Comparison of ENCODE assay signal across 8 cellular contexts in genomic region chr22:19713650-19714319, GRCh38. TPM values are rescaled to one million over a fixed set of nuclear protein-coding genes. Genes with fewer than 3 reads are reported as not detected.
DNase-seq lines count a peak whose midpoint lies in the region; ATAC-seq and TF ChIP-seq lines count a peak whose summit lies in the region.

No MANE protein-coding gene starts in this region.

- no peaks in the 10 kb centered on the region for H3K36me3 ChIP-seq in H7 (replicated peaks; ENCODE audit: control insufficient read depth, insufficient read depth, low read length)
- H3K36me3 ChIP-seq in gastrocnemius medialis, result no peaks in the 10 kb centered on the region

- no peak for TF ChIP-seq POLR2A in gastrocnemius medialis (IDR thresholded peaks at IDR 0.05)
- TF ChIP-seq POLR2A in GM18505 (IDR thresholded peaks at IDR 0.05; ENCODE audit: borderline replicate concordance, extremely low read depth, insufficient read depth, insufficient read length), result no peak

- no peak for TF ChIP-seq CTCF in gastrocnemius medialis (IDR thresholded peaks at IDR 0.05 in 4 of 5, conservative IDR thresholded peaks at IDR 0.05 in 1 of 5)

- POLR2A ChIA-PET in activated CD8-positive, alpha-beta T cell treated with anti-CD3 and anti-CD28 coated beads, Interleukin-2, amount 10 ng/mL, durations not matched to agents 7 days and 5 days (lab: Charles Lee), result no interaction called here

- in situ Hi-C loops in gastrocnemius medialis (cut with MboI; ENCODE audit: low sequenced_read_pairs in 4 of 4), result loop anchor here in 1 of 4 donors (5.0 kb wide), 1 partner anchor 36 kb away; no protein-coding TSS in a partner anchor

- no peak overlapping the region for H3K27ac ChIP-seq in gastrocnemius medialis

- H3K27me3 ChIP-seq in H7 (ENCODE audit: control insufficient read depth, insufficient read depth, low read length) (peaks cover 26% of the 10 kb centered on the region), gastrocnemius medialis (peaks cover 0 to 6% (median 4%) of the 10 kb centered on the region in 3 donors)

- peaks cover 22% of the 10 kb centered on the region for H3K27me3 Mint-ChIP-seq in activated CD8-positive, alpha-beta T cell treated with anti-CD3 and anti-CD28 coated beads, Interleukin-2, amount 10 ng/mL, durations not matched to agents 7 days and 5 days (ENCODE audit: low read depth)

- CTCF ChIA-PET in activated CD8-positive, alpha-beta T cell treated with anti-CD3 and anti-CD28 coated beads, Interleukin-2, amount 10 ng/mL, durations not matched to agents 7 days and 5 days (lab: Charles Lee), result no interaction called here

- peaks cover 3% of the 10 kb centered on the region for H3K4me1 Mint-ChIP-seq in activated CD8-positive, alpha-beta T cell treated with anti-CD3 and anti-CD28 coated beads, Interleukin-2, amount 10 ng/mL, durations not matched to agents 7 days and 5 days (ENCODE audit: low read depth)

- DNase-seq in H7 (peak; percentile 91), left ventricle myocardium superior (peak; percentile 54), gastrocnemius medialis (no peak), NCI-H1105 (lab: John Stamatoyannopoulos, UW) (no peak), NCI-H2081 (lab: John Stamatoyannopoulos, UW) (no peak)
- DNase-seq in activated CD8-positive, alpha-beta T cell treated with anti-CD3 and anti-CD28 coated beads, Interleukin-2, amount 10 ng/mL, durations not matched to agents 7 days and 5 days, result no peak

- peak overlapping the region; percentile 48 for H3K4me3 Mint-ChIP-seq in activated CD8-positive, alpha-beta T cell treated with anti-CD3 and anti-CD28 coated beads, Interleukin-2, amount 10 ng/mL, durations not matched to agents 7 days and 5 days

- H3K9me3 Mint-ChIP-seq in activated CD8-positive, alpha-beta T cell treated with anti-CD3 and anti-CD28 coated beads, Interleukin-2, amount 10 ng/mL, durations not matched to agents 7 days and 5 days (ENCODE audit: insufficient read depth), result no peaks in the 10 kb centered on the region

- no peaks in the 10 kb centered on the region for H3K9me3 ChIP-seq in gastrocnemius medialis

- no peak overlapping the region for H3K27ac Mint-ChIP-seq in activated CD8-positive, alpha-beta T cell treated with anti-CD3 and anti-CD28 coated beads, Interleukin-2, amount 10 ng/mL, durations not matched to agents 7 days and 5 days

- H3K36me3 Mint-ChIP-seq in activated CD8-positive, alpha-beta T cell treated with anti-CD3 and anti-CD28 coated beads, Interleukin-2, amount 10 ng/mL, durations not matched to agents 7 days and 5 days (ENCODE audit: low read depth), result no peaks in the 10 kb centered on the region

- H3K4me3 ChIP-seq in H7 (ENCODE audit: insufficient read depth, low read depth, low read length) (peak overlapping the region; percentile 27), gastrocnemius medialis (peak overlapping the region; percentile 53 to 59 (median 55))

- ATAC-seq in activated CD8-positive, alpha-beta T cell treated with anti-CD3 and anti-CD28 coated beads, Interleukin-2, amount 10 ng/mL, durations not matched to agents 7 days and 5 days, result no peak
- ATAC-seq in left ventricle myocardium superior, result no peak
- ATAC-seq in gastrocnemius medialis, result peak; percentile 8 to 22
- no peak for ATAC-seq in GM21381 (IDR thresholded peaks at IDR 0.05; ENCODE audit: unreplicated experiment)
- no peak for ATAC-seq in GM18505 (IDR thresholded peaks at IDR 0.05; ENCODE audit: unreplicated experiment)

- intact Hi-C loops in left ventricle myocardium superior (cut with micrococcal nuclease) (no loop called here), gastrocnemius medialis (cut with DNase I; ENCODE audit: low total_unique reads) (no loop called here)

- peaks cover 13 to 26% of the 10 kb centered on the region in 2 donors for H3K4me1 ChIP-seq in gastrocnemius medialis

RNA-seq across cellular contexts. Expression of gene SEPTIN5, which starts 0.5 kb away (rescaled TPM):
- 28.4 and 36.0 TPM in 2 replicates for total RNA-seq in H7 (2014; rRNA removed; shearing (Covaris generic))
- total RNA-seq in activated CD8-positive, alpha-beta T cell treated with anti-CD3 and anti-CD28 coated beads, Interleukin-2, amount 10 ng/mL, durations not matched to agents 7 days and 5 days, result under 1 TPM in 1 of 2 experiments, not detected in 1; 0.53 TPM
- total RNA-seq in left ventricle myocardium superior, result 152 TPM
- 10 to 100 TPM in 2 of 4 donors, 1 to 10 TPM in 2; 5.0 to 15.9 (median 10.2) TPM for total RNA-seq in gastrocnemius medialis

RNA-seq across cellular contexts. Expression of gene GP1BB, which starts 9.6 kb away (rescaled TPM):
- total RNA-seq in H7 (2014; rRNA removed; shearing (Covaris generic)), result 3.7 and 7.3 TPM in 2 replicates
- total RNA-seq in activated CD8-positive, alpha-beta T cell treated with anti-CD3 and anti-CD28 coated beads, Interleukin-2, amount 10 ng/mL, durations not matched to agents 7 days and 5 days, result not detected
- total RNA-seq in left ventricle myocardium superior (not detected), gastrocnemius medialis (1 to 10 TPM in 3 of 4 donors, not detected in 1; 1.4 to 3.5 (median 2.3) TPM)

RNA-seq across cellular contexts. Expression of gene TBX1, which starts 46.8 kb away (rescaled TPM):
- total RNA-seq in H7 (2014; rRNA removed; shearing (Covaris generic)), result 6.2 and 6.7 TPM in 2 replicates
- 1 to 10 TPM; 1.2 to 1.5 TPM for total RNA-seq in activated CD8-positive, alpha-beta T cell treated with anti-CD3 and anti-CD28 coated beads, Interleukin-2, amount 10 ng/mL, durations not matched to agents 7 days and 5 days
- 3.6 TPM for total RNA-seq in left ventricle myocardium superior
- 10 to 100 TPM; 27.9 to 38.9 (median 36.3) TPM for total RNA-seq in gastrocnemius medialis

Comparison
In these comparisons a context has a peak if more than half of its experiments do, and no peak if none do; other contexts are left out.
1. DNase-seq: peak in H7 (single experiment) and left ventricle myocardium superior (single experiment); none in activated CD8-positive, alpha-beta T cell treated with anti-CD3 and anti-CD28 coated beads, Interleukin-2, amount 10 ng/mL, durations not matched to agents 7 days and 5 days (single experiment), gastrocnemius medialis (0 of 2), NCI-H1105 (single experiment) and NCI-H2081 (0 of 2).
2. ATAC-seq: peak in gastrocnemius medialis (2 of 2); none in activated CD8-positive, alpha-beta T cell treated with anti-CD3 and anti-CD28 coated beads, Interleukin-2, amount 10 ng/mL, durations not matched to agents 7 days and 5 days (single experiment), left ventricle myocardium superior (single experiment), GM21381 (single experiment) and GM18505 (single experiment).